8 cellular contexts compared by ENCODE assay signal in genomic region chr6:3063340-3063732, GRCh38. TPM values are rescaled to one million over a fixed set of nuclear protein-coding genes. Genes with fewer than 3 reads are reported as not detected.
DNase-seq lines count a peak whose midpoint lies in the region; ATAC-seq, FAIRE-seq and TF ChIP-seq lines count a peak whose summit lies in the region.
"Not testable (repeated sequence)": the region's sequence is repeated elsewhere in the genome, so short reads cannot be mapped to it uniquely, and the experiment has no call there.

No MANE protein-coding gene starts in this region.

- H3K27me3 Mint-ChIP-seq in activated naive CD8-positive, alpha-beta T cell: not testable (repeated sequence)

- H3K14ac ChIP-seq in H1 (ENCODE audit: insufficient read length); neuronal stem cell (ENCODE audit: low read length): not testable (repeated sequence)

- not testable (repeated sequence) for FAIRE-seq in H1 (lab: Jason Lieb, UNC)

- not testable (repeated sequence) for H3K36me3 ChIP-seq in BJ (ENCODE audit: control insufficient read depth, insufficient read depth, low read length); HCT116 (ENCODE audit: control insufficient read depth in 1 of 2, insufficient read depth in 2 of 2, low read length in 2 of 2); RWPE2 (ENCODE audit: low read depth); H1 (ENCODE audit: control insufficient read depth in 2 of 4, insufficient read depth in 4 of 4, low read length in 3 of 4); neuronal stem cell (replicated peaks in 1 of 2; ENCODE audit: control insufficient read depth in 2 of 2, insufficient read depth in 2 of 2, low read length in 2 of 2); subcutaneous abdominal adipose tissue (ENCODE audit: control insufficient read depth in 5 of 5, insufficient read depth in 5 of 5, low read length in 5 of 5)

- peaks cover 13% of the 10 kb centered on the region; the same call in 1 of the 2 replicates for H3K23me2 ChIP-seq in H1 (ENCODE audit: low read depth, low read length)

- H2BK20ac ChIP-seq in H1 (ENCODE audit: low read length): not testable (repeated sequence)

- not testable (repeated sequence) for H4K20me1 ChIP-seq in HCT116 (ENCODE audit: insufficient read depth); H1 (replicated peaks in 1 of 2; ENCODE audit: control insufficient read depth in 1 of 2, insufficient read depth in 2 of 2, low read length in 2 of 2)

- H4K91ac ChIP-seq in H1 (replicated peaks; ENCODE audit: insufficient read length, low read length); neuronal stem cell (ENCODE audit: low read depth, low read length, poor library complexity): not testable (repeated sequence)

- not testable (repeated sequence) for H3K9me2 ChIP-seq in HCT116 (ENCODE audit: insufficient read depth)

- H3K27ac Mint-ChIP-seq in activated naive CD8-positive, alpha-beta T cell: not testable (repeated sequence)

- H3K79me2 ChIP-seq in HCT116 (ENCODE audit: insufficient read depth, low read length): peaks cover 11% of the 10 kb centered on the region; the same call in 1 of the 2 replicates
- H3K79me2 ChIP-seq in H1 (ENCODE audit: control insufficient read depth in 1 of 2, insufficient read depth in 2 of 2, low read length in 2 of 2): not testable (repeated sequence)

- H2BK120ac ChIP-seq in H1 (replicated peaks; ENCODE audit: low read depth, low read length); neuronal stem cell (ENCODE audit: low read depth, low read length): not testable (repeated sequence)

- not testable (repeated sequence) for H2BK15ac ChIP-seq in H1 (ENCODE audit: low read length); neuronal stem cell (ENCODE audit: low read length)

- 0 out of 2 replicates have a peak, but pooled peaks have one; percentile 0 for ATAC-seq in HCT116
- not testable (repeated sequence) for ATAC-seq in RWPE2 (ENCODE audit: low read depth)

- TF ChIP-seq EP300 in H1 (IDR thresholded peaks at IDR 0.05; ENCODE audit: borderline replicate concordance in 1 of 2, low read depth in 2 of 2, low read length in 2 of 2): not testable (repeated sequence)

- peaks cover 36% of the 10 kb centered on the region for H3K4me1 Mint-ChIP-seq in activated naive CD8-positive, alpha-beta T cell (ENCODE audit: low read depth)

- H3K36me3 Mint-ChIP-seq in activated naive CD8-positive, alpha-beta T cell: not testable (repeated sequence)

- H2BK5ac ChIP-seq in H1 (ENCODE audit: low read depth, low read length); neuronal stem cell (ENCODE audit: low read length): not testable (repeated sequence)

- WGBS in H1 (ENCODE audit: extremely low coverage in 1 of 2, insufficient coverage in 1 of 2, insufficient read length in 1 of 2, insufficient replicate concordance in 2 of 2, low coverage in 1 of 2, low lambda C conversion rate in 2 of 2, missing lambda C conversion rate in 1 of 2), 2 experiments: 44% methylated on average over 4 of the region's 19 CpGs; no CpG with 5 or more reads in 1 of the 2 experiments
- no CpG with 5 or more reads among the region's 19 CpGs for WGBS in neuronal stem cell (ENCODE audit: extremely low coverage in 2 of 2, insufficient read length in 2 of 2, insufficient replicate concordance in 1 of 2), 2 donors

- H3K9me3 Mint-ChIP-seq in activated naive CD8-positive, alpha-beta T cell (ENCODE audit: low read depth): not testable (repeated sequence)

- POLR2A ChIA-PET in BJ (lab: Charles Lee) (interaction anchor here (0.5 to 1.3 kb wide), 4 partner anchors 64 to 349 kb away, joined by 3 to 4 read pairs (median 3); no protein-coding TSS in a partner anchor), HCT116 (lab: Charles Lee) (interaction anchor here (0.9 to 1.2 kb wide), 7 partner anchors 10 to 78 kb away, joined by 3 to 12 read pairs (median 4); partner anchors contain the start of gene NQO2), H1 (lab: Charles Lee; ENCODE audit: partially characterized antibody) (interaction anchor here (0.6 to 1.9 kb wide), 6 partner anchors 10 to 294 kb away, joined by 3 to 6 read pairs (median 4); partner anchors contain the start of gene NQO2)

- H4K8ac ChIP-seq in H1 (ENCODE audit: extremely low read depth, insufficient read depth, low read length); neuronal stem cell (ENCODE audit: low read depth, low read length): not testable (repeated sequence)

- CTCF ChIA-PET in BJ (lab: Yijun Ruan, JAX) (interaction anchor here (2.7 kb wide), 1 partner anchor 61 kb away, joined by 10 read pairs; no protein-coding TSS in a partner anchor), HCT116 (lab: Charles Lee) (interaction anchor here (0.7 to 1.0 kb wide), 3 partner anchors 61 to 111 kb away, joined by 3 to 5 read pairs (median 3); no protein-coding TSS in a partner anchor), H1 (lab: Charles Lee; ENCODE audit: partially characterized antibody) (interaction anchor here (0.8 to 1.2 kb wide), 3 partner anchors 16 to 83 kb away, joined by 3 to 4 read pairs (median 3); no protein-coding TSS in a partner anchor)

- intact Hi-C loops in HCT116 (cut with micrococcal nuclease): loop anchor here (2.0 to 10.0 kb wide), 2 partner anchors 65 to 299 kb away; partner anchors contain the start of genes NQO2 and WRNIP1

- peak overlapping the region; percentile 91 for H3K4me2 ChIP-seq in HCT116 (ENCODE audit: low read length)
- peak overlapping the region; percentile 54 to 73 for H3K4me2 ChIP-seq in H1 (ENCODE audit: insufficient read depth in 1 of 2, low read depth in 2 of 2, low read length in 2 of 2)
- H3K4me2 ChIP-seq in neuronal stem cell (ENCODE audit: insufficient read depth, low read length, poor library complexity, severe bottlenecking): peak overlapping the region; percentile 76

- H2BK12ac ChIP-seq in H1 (ENCODE audit: low read depth, low read length); neuronal stem cell (ENCODE audit: low read length): not testable (repeated sequence)

- not testable (repeated sequence) for H3K79me1 ChIP-seq in H1 (ENCODE audit: low read depth, low read length); neuronal stem cell (ENCODE audit: low read depth, low read length)

- DNase-seq in BJ (ENCODE audit: low read depth); HCT116 (ENCODE audit: low read depth, low spot score); RWPE2 (ENCODE audit: low spot score); neuronal stem cell (ENCODE audit: low spot score): not testable (repeated sequence)
- DNase-seq in H1 (ENCODE audit: low read depth in 1 of 2, low spot score in 2 of 2): peak in 1 of 2 experiments; percentile 54

- BruUV-seq in HCT116 (replicated peaks; lab: Mats Ljungman, UMichigan): not testable (repeated sequence)

- not testable (repeated sequence) for TF ChIP-seq POLR2A in HCT116 (IDR thresholded peaks at IDR 0.05; ENCODE audit: borderline replicate concordance, extremely low read depth, insufficient read depth, insufficient read length); H1 (IDR thresholded peaks at IDR 0.05; ENCODE audit: control extremely low read depth in 1 of 2, low read depth in 2 of 2, low read length in 2 of 2)

- not testable (repeated sequence) for TF ChIP-seq RAD21 in HCT116 (IDR thresholded peaks at IDR 0.05; ENCODE audit: low read depth); H1 (IDR thresholded peaks at IDR 0.05 in 1 of 2, conservative IDR thresholded peaks at IDR 0.05 in 1 of 2; ENCODE audit: low read depth in 2 of 2, low read length in 2 of 2)

- H2AFZ ChIP-seq in HCT116 (ENCODE audit: low read depth, low read length, poor library complexity, severe bottlenecking); H1 (ENCODE audit: low read length): not testable (repeated sequence)
- H2AFZ ChIP-seq in neuronal stem cell (ENCODE audit: low read length): peak overlapping the region; percentile 95

- peak overlapping the region; percentile 96 for H3K4me3 Mint-ChIP-seq in activated naive CD8-positive, alpha-beta T cell

- H3K4ac ChIP-seq in H1 (replicated peaks; ENCODE audit: insufficient read length, low read depth, low read length); neuronal stem cell (ENCODE audit: low read length): not testable (repeated sequence)

- not testable (repeated sequence) for H3K9me3 ChIP-seq in HCT116 (ENCODE audit: control insufficient read depth in 1 of 2, insufficient read depth in 1 of 2, low read depth in 1 of 2, low read length in 2 of 2); RWPE2 (ENCODE audit: severe bottlenecking); H1 (ENCODE audit: insufficient read depth in 2 of 2, low read depth in 1 of 2, low read length in 1 of 2); iPS-18c (ENCODE audit: control insufficient read depth, insufficient read depth, low read length); subcutaneous abdominal adipose tissue (ENCODE audit: control insufficient read depth in 5 of 5, low read length in 5 of 5)
- H3K9me3 ChIP-seq in neuronal stem cell (replicated peaks in 1 of 2; ENCODE audit: control insufficient read depth in 2 of 2, insufficient read depth in 1 of 2, low read depth in 1 of 2, low read length in 2 of 2): peaks cover 2 to 17% of the 10 kb centered on the region in 2 donors

- H3K9ac ChIP-seq in HCT116 (ENCODE audit: low read length): peak overlapping the region; percentile 73
- H3K9ac ChIP-seq in H1 (replicated peaks in 1 of 4; ENCODE audit: extremely low read depth in 1 of 4, low read depth in 3 of 4, low read length in 3 of 4); neuronal stem cell (ENCODE audit: low read depth, low read length, poor library complexity): not testable (repeated sequence)
- peak overlapping the region in 2 of 5 donors; percentile 45 to 56 for H3K9ac ChIP-seq in subcutaneous abdominal adipose tissue (ENCODE audit: low read length in 5 of 5)

- TF ChIP-seq CTCF in BJ (IDR thresholded peaks at IDR 0.05; ENCODE audit: insufficient read depth, low read depth, low read length); HCT116 (IDR thresholded peaks at IDR 0.05 in 2 of 3, conservative IDR thresholded peaks at IDR 0.05 in 1 of 3; ENCODE audit: borderline replicate concordance in 1 of 3, insufficient read depth in 1 of 3, low read depth in 2 of 3, low read length in 2 of 3); RWPE2 (IDR thresholded peaks at IDR 0.05; ENCODE audit: poor library complexity, severe bottlenecking); H1 (IDR thresholded peaks at IDR 0.05; ENCODE audit: control extremely low read depth in 1 of 3, insufficient read depth in 1 of 3, low read depth in 1 of 3, low read length in 3 of 3): not testable (repeated sequence)

- H3K27me3 ChIP-seq in BJ (ENCODE audit: control insufficient read depth, insufficient read depth, low read length); HCT116 (ENCODE audit: insufficient read depth, low read length); RWPE2 (ENCODE audit: insufficient read depth, poor library complexity, severe bottlenecking); H1 (replicated peaks in 1 of 4; ENCODE audit: control insufficient read depth in 3 of 4, extremely low read depth in 1 of 4, insufficient read depth in 3 of 4, low read length in 3 of 4); subcutaneous abdominal adipose tissue (ENCODE audit: control insufficient read depth in 5 of 5, insufficient read depth in 4 of 5, low read length in 5 of 5): not testable (repeated sequence)
- H3K27me3 ChIP-seq in neuronal stem cell (ENCODE audit: control insufficient read depth in 3 of 3, insufficient read depth in 3 of 3, low read depth in 1 of 3, low read length in 3 of 3): peaks cover 0 to 13% (median 2%) of the 10 kb centered on the region in 3 experiments

- not testable (repeated sequence) for H3K56ac ChIP-seq in H1 (replicated peaks; ENCODE audit: insufficient read length, low read depth, low read length)

- H3K4me1 ChIP-seq in HCT116 (ENCODE audit: control insufficient read depth in 1 of 2, insufficient read depth in 2 of 2, low read length in 2 of 2): peaks cover 22 to 38% of the 10 kb centered on the region in 2 experiments
- H3K4me1 ChIP-seq in RWPE2 (ENCODE audit: insufficient read depth, poor library complexity, severe bottlenecking): peaks cover 16% of the 10 kb centered on the region
- H3K4me1 ChIP-seq in H1 (replicated peaks in 1 of 4; ENCODE audit: control insufficient read depth in 3 of 4, insufficient read depth in 4 of 4, low read length in 3 of 4); neuronal stem cell (ENCODE audit: control insufficient read depth in 2 of 2, insufficient read depth in 1 of 2, low read depth in 1 of 2, low read length in 2 of 2): not testable (repeated sequence)
- peaks cover 2 to 18% (median 14%) of the 10 kb centered on the region in 5 donors for H3K4me1 ChIP-seq in subcutaneous abdominal adipose tissue (ENCODE audit: control insufficient read depth in 5 of 5, insufficient read depth in 5 of 5, low read length in 5 of 5)

- peak overlapping the region; percentile 71 for H3K4me3 ChIP-seq in BJ (ENCODE audit: low read depth, low read length)
- H3K4me3 ChIP-seq in HCT116 (replicated peaks in 1 of 2; ENCODE audit: low read depth in 1 of 2, low read length in 2 of 2): peak overlapping the region; percentile 63 to 73
- H3K4me3 ChIP-seq in RWPE2 (ENCODE audit: severe bottlenecking): peak overlapping the region; percentile 54
- peak overlapping the region in 3 of 4 experiments; percentile 66 to 79 (median 75); a peak in 5 of 8 replicates for H3K4me3 ChIP-seq in H1 (ENCODE audit: extremely low read depth in 1 of 4, insufficient read depth in 2 of 4, low read depth in 3 of 4, low read length in 4 of 4)
- peak overlapping the region; percentile 24; the same call in 1 of the 2 replicates for H3K4me3 ChIP-seq in iPS-18c (ENCODE audit: insufficient read depth, low read depth, low read length)
- H3K4me3 ChIP-seq in neuronal stem cell (ENCODE audit: low read length in 2 of 2): peak overlapping the region in 1 of 2 donors; percentile 63
- peak overlapping the region; percentile 53 to 94 (median 84) for H3K4me3 ChIP-seq in subcutaneous abdominal adipose tissue (ENCODE audit: low read depth in 1 of 5, low read length in 5 of 5)

- H3K27ac ChIP-seq in HCT116 (ENCODE audit: low read depth, low read length); RWPE2 (ENCODE audit: poor library complexity, severe bottlenecking); H1 (ENCODE audit: low read depth, low read length); neuronal stem cell (replicated peaks; ENCODE audit: low read length): not testable (repeated sequence)
- H3K27ac ChIP-seq in subcutaneous abdominal adipose tissue (ENCODE audit: low read depth, low read length): peak overlapping the region; percentile 70

- RAD21 ChIA-PET in HCT116 (lab: Charles Lee; ENCODE audit: low non-redundant PET in 1 of 2, low total read pairs in 2 of 2, uncharacterized antibody in 2 of 2, unreplicated experiment in 2 of 2): interaction anchor here in 1 of 2 experiments (1.0 kb wide), 1 partner anchor 62 kb away, joined by 3 read pairs; no protein-coding TSS in a partner anchor

- not testable (repeated sequence) for H4K5ac ChIP-seq in H1 (ENCODE audit: insufficient read length, low read depth, low read length)

- not testable (repeated sequence) for H3K23ac ChIP-seq in H1 (ENCODE audit: insufficient read length)
- peak overlapping the region; percentile 98 for H3K23ac ChIP-seq in neuronal stem cell (ENCODE audit: low read depth, low read length, poor library complexity)

- not testable (repeated sequence) for H2AK5ac ChIP-seq in H1 (ENCODE audit: low read depth, low read length); neuronal stem cell (ENCODE audit: low read depth, low read length)

- H3K18ac ChIP-seq in H1 (ENCODE audit: extremely low read depth, low read length); neuronal stem cell (ENCODE audit: low read length): not testable (repeated sequence)

RNA-seq across cellular contexts. Expression of gene RIPK1, which starts 5.0 kb away (rescaled TPM):
- polyA plus RNA-seq in BJ (2011; rRNA removed) (19.5 and 20.2 TPM in 2 replicates), H1 (2011; rRNA removed) (5.5 and 5.9 TPM in 2 replicates)
- 13.5 and 14.9 TPM in 2 replicates for polyA minus RNA-seq in BJ (2011; rRNA and poly(A)+ RNA removed)
- total RNA-seq in HCT116 (2021; ENCODE audit: unreplicated experiment): 19.1 TPM
- 11.2 and 13.9 TPM in 2 replicates for polyA plus RNA-seq in HCT116 (2012)
- total RNA-seq in H1 (2021; fragmentation: NEBNext Ultra II Directional; extraction: Animal tissue kit (Norgen Biotek cat#: 25700)): 20.7 and 22.9 TPM in 2 replicates
- 9.7 TPM for polyA plus RNA-seq in H1 (2011; cell fraction: cytosol; rRNA removed)
- polyA plus RNA-seq in H1 (2011; cell fraction: nucleus; rRNA removed): 8.1 TPM
- polyA plus RNA-seq in H1 (2012, experiment 1 of 2): 9.6 to 15.1 TPM (median 12.2 TPM) in 4 replicates
- 1.5 TPM for polyA plus RNA-seq in H1 (2012, experiment 2 of 2)
- polyA plus RNA-seq in H1 (2013, experiment 1 of 2): 11.9 TPM
- polyA plus RNA-seq in H1 (2013, experiment 2 of 2): 12.2 TPM
- 12.2 and 18.1 TPM in 2 replicates for polyA minus RNA-seq in H1 (2011; rRNA and poly(A)+ RNA removed)
- 6.1 TPM for polyA minus RNA-seq in H1 (2011; cell fraction: cytosol; rRNA and poly(A)+ RNA removed)
- polyA minus RNA-seq in H1 (2011; cell fraction: nucleus; rRNA and poly(A)+ RNA removed): 6.8 TPM
- polyA plus RNA-seq in neuronal stem cell (2013, experiment 1 of 2): 4.6 TPM
- 4.5 TPM for polyA plus RNA-seq in neuronal stem cell (2013, experiment 2 of 2)

RNA-seq across cellular contexts. Expression of gene BPHL, which starts 55.2 kb away (rescaled TPM):
- polyA plus RNA-seq in BJ (2011; rRNA removed) (12.1 and 12.2 TPM in 2 replicates), H1 (2011; rRNA removed) (21.8 and 24.4 TPM in 2 replicates)
- 6.5 and 7.4 TPM in 2 replicates for polyA minus RNA-seq in BJ (2011; rRNA and poly(A)+ RNA removed)
- total RNA-seq in HCT116 (2021; ENCODE audit: unreplicated experiment): 31.3 TPM
- 13.4 and 17.5 TPM in 2 replicates for polyA plus RNA-seq in HCT116 (2012)
- 36.4 and 36.6 TPM in 2 replicates for total RNA-seq in H1 (2021; fragmentation: NEBNext Ultra II Directional; extraction: Animal tissue kit (Norgen Biotek cat#: 25700))
- polyA plus RNA-seq in H1 (2011; cell fraction: cytosol; rRNA removed): 30.2 TPM
- 25.8 TPM for polyA plus RNA-seq in H1 (2011; cell fraction: nucleus; rRNA removed)
- 38.7 to 44.5 TPM (median 39.5 TPM) in 4 replicates for polyA plus RNA-seq in H1 (2012, experiment 1 of 2)
- 19.9 TPM for polyA plus RNA-seq in H1 (2012, experiment 2 of 2)
- 38.8 TPM for polyA plus RNA-seq in H1 (2013, experiment 1 of 2)
- 35.0 TPM for polyA plus RNA-seq in H1 (2013, experiment 2 of 2)
- polyA minus RNA-seq in H1 (2011; rRNA and poly(A)+ RNA removed): 17.2 and 21.9 TPM in 2 replicates
- 14.6 TPM for polyA minus RNA-seq in H1 (2011; cell fraction: cytosol; rRNA and poly(A)+ RNA removed)
- polyA minus RNA-seq in H1 (2011; cell fraction: nucleus; rRNA and poly(A)+ RNA removed): 29.6 TPM
- polyA plus RNA-seq in neuronal stem cell (2013, experiment 1 of 2): 34.3 TPM
- 36.4 TPM for polyA plus RNA-seq in neuronal stem cell (2013, experiment 2 of 2)
